19 cellular contexts compared by ENCODE assay signal in genomic region chr16:82452002-82452741, GRCh38.
DNase-seq lines count a peak whose midpoint lies in the region; ATAC-seq, FAIRE-seq and TF ChIP-seq lines count a peak whose summit lies in the region.
"Had no signal": no experiment of that assay in that cellular context is flagged by ENCODE, and none has a peak within 500 bp of the region (broad histone marks: within the 10 kb centered on the region; RNA-seq: fewer than 3 reads in every experiment).

No MANE protein-coding gene starts in this region.

- CTCF ChIA-PET in A549 (lab: Yijun Ruan, JAX): interaction anchor here (1.1 to 2.8 kb wide), 2 partner anchors 13 to 189 kb away, joined by 3 to 10 read pairs; no protein-coding TSS in a partner anchor
- CTCF ChIA-PET in naive thymus-derived CD4-positive, alpha-beta T cell (lab: Charles Lee): no interaction called here

- H2AFZ ChIP-seq in trophoblast cell (ENCODE audit: insufficient read depth, low read length, poor library complexity): no peak overlapping the region

- H3K4me1 ChIP-seq in A549 (no peaks in the 10 kb centered on the region), trophoblast cell (ENCODE audit: control insufficient read depth in 1 of 2, insufficient read depth in 2 of 2, low read length in 2 of 2) (no peaks in the 10 kb centered on the region), colonic mucosa (no peaks in the 10 kb centered on the region)
- peaks cover 0 to 24% of the 10 kb centered on the region in 2 donors for H3K4me1 ChIP-seq in naive thymus-derived CD4-positive, alpha-beta T cell (ENCODE audit: control insufficient read depth in 2 of 2, insufficient read depth in 2 of 2, low read length in 2 of 2)

- peaks cover 19 to 37% of the 10 kb centered on the region in 2 donors for H3K4me1 Mint-ChIP-seq in effector memory CD8-positive, alpha-beta T cell (ENCODE audit: low read depth in 2 of 2)
- peaks cover 0 to 2% (median 0%) of the 10 kb centered on the region in 7 donors for H3K4me1 Mint-ChIP-seq in naive thymus-derived CD4-positive, alpha-beta T cell
- H3K4me1 Mint-ChIP-seq: CD4-positive, CD25-positive, alpha-beta regulatory T cell had no signal

- no peak overlapping the region for H4K8ac ChIP-seq in trophoblast cell (ENCODE audit: low read depth, low read length)

- H3K27me3 Mint-ChIP-seq in effector memory CD8-positive, alpha-beta T cell: peaks cover 0 to 8% of the 10 kb centered on the region in 2 donors
- peaks cover 0 to 20% (median 4%) of the 10 kb centered on the region in 5 donors for H3K27me3 Mint-ChIP-seq in naive thymus-derived CD4-positive, alpha-beta T cell
- H3K27me3 Mint-ChIP-seq: CD4-positive, CD25-positive, alpha-beta regulatory T cell had no signal

- no peak for ATAC-seq in A549
- ATAC-seq in effector memory CD8-positive, alpha-beta T cell (replicated peaks): peak; percentile 83
- peak; percentile 57 for ATAC-seq in naive thymus-derived CD4-positive, alpha-beta T cell
- ATAC-seq in HG03442 (IDR thresholded peaks at IDR 0.05; ENCODE audit: unreplicated experiment): no peak

- H3K4me2 ChIP-seq in A549 (no peak overlapping the region), trophoblast cell (ENCODE audit: low read length) (no peak overlapping the region)
- H3K4me2 ChIP-seq: KMS-11, SK-N-SH had no signal

- DNase-seq in A549 (ENCODE audit: low read depth in 1 of 2, low spot score in 1 of 2) (no peak), Caki2 (ENCODE audit: low read depth) (peak; percentile 40), trophoblast cell (no peak), colonic mucosa (no peak)
- peak; percentile 16 to 30 (median 20) for DNase-seq in effector memory CD8-positive, alpha-beta T cell
- DNase-seq in naive thymus-derived CD4-positive, alpha-beta T cell: no peak
- no peak for DNase-seq in central memory CD4-positive, alpha-beta T cell
- DNase-seq: CD4-positive, CD25-positive, alpha-beta regulatory T cell; DMS79 treated with DMSO at 0.1 percent for 48 hours; NCI-H146; NCI-H2107; NCI-H2227 treated with DMSO at 0.1 percent for 48 hours; NCI-H524; SHP77; SK-N-SH had no signal

- no peak overlapping the region for H2BK5ac ChIP-seq in trophoblast cell (ENCODE audit: low read depth, low read length, poor library complexity)

- H3K14ac ChIP-seq in trophoblast cell (ENCODE audit: low read length): no peak overlapping the region

- in situ Hi-C loops in Caki2 (cut with HindIII; ENCODE audit: low pct_unique_long_range_greater_than_20kb, low sequenced_read_pairs): no loop called here

- TF ChIP-seq EP300 in A549 (IDR thresholded peaks at IDR 0.05): no peak

- H3K18ac ChIP-seq in trophoblast cell (ENCODE audit: low read length): no peak overlapping the region

- WGBS in A549 (ENCODE audit: missing lambda C conversion rate): 3% methylated on average over 11 of the region's 11 CpGs
- no CpG with 5 or more reads among the region's 11 CpGs for WGBS in trophoblast cell (ENCODE audit: extremely low coverage, insufficient coverage, insufficient read length)

- H3K23ac ChIP-seq in trophoblast cell (ENCODE audit: low read length): no peak overlapping the region

- POLR2A ChIA-PET in A549 (lab: Yijun Ruan, JAX): no interaction called here
- POLR2A ChIA-PET in naive thymus-derived CD4-positive, alpha-beta T cell (lab: Charles Lee): no interaction called here

- H3K9ac ChIP-seq in trophoblast cell (ENCODE audit: low read length): no peak overlapping the region
- no peak overlapping the region for H3K9ac ChIP-seq in colonic mucosa (ENCODE audit: low read depth in 2 of 2, low read length in 2 of 2)
- H3K9ac ChIP-seq: KMS-11, SK-N-SH had no signal

- TF ChIP-seq CTCF in A549 (IDR thresholded peaks at IDR 0.05) (no peak), colonic mucosa (IDR thresholded peaks at IDR 0.05) (no peak)

- peaks cover 3% of the 10 kb centered on the region for H3K36me3 Mint-ChIP-seq in effector memory CD8-positive, alpha-beta T cell (ENCODE audit: insufficient read depth)
- H3K36me3 Mint-ChIP-seq in naive thymus-derived CD4-positive, alpha-beta T cell: no peaks in the 10 kb centered on the region
- H3K36me3 Mint-ChIP-seq: CD4-positive, CD25-positive, alpha-beta regulatory T cell had no signal

- H3K9me3 ChIP-seq in A549 (no peaks in the 10 kb centered on the region), trophoblast cell (ENCODE audit: insufficient read depth, low read depth, low read length) (peaks cover 1% of the 10 kb centered on the region), colonic mucosa (no peaks in the 10 kb centered on the region)
- H3K9me3 ChIP-seq in naive thymus-derived CD4-positive, alpha-beta T cell (ENCODE audit: control insufficient read depth in 2 of 3, low read length in 3 of 3): no peaks in the 10 kb centered on the region
- H3K9me3 ChIP-seq: SK-N-SH had no signal

- no peak for FAIRE-seq in A549 (lab: Jason Lieb, UNC)
- FAIRE-seq: H1, RCC 7860 had no signal

- H3K27ac ChIP-seq in A549 (no peak overlapping the region), trophoblast cell (ENCODE audit: low read depth, low read length) (no peak overlapping the region), colonic mucosa (no peak overlapping the region)
- H3K27ac ChIP-seq in naive thymus-derived CD4-positive, alpha-beta T cell (ENCODE audit: low read depth, low read length): no peak overlapping the region
- H3K27ac ChIP-seq: KMS-11 had no signal

- H3K27ac Mint-ChIP-seq in effector memory CD8-positive, alpha-beta T cell: peak overlapping the region; percentile 51 to 67
- no peak overlapping the region for H3K27ac Mint-ChIP-seq in naive thymus-derived CD4-positive, alpha-beta T cell
- H3K27ac Mint-ChIP-seq: CD4-positive, CD25-positive, alpha-beta regulatory T cell had no signal

- no peak overlapping the region for H2BK120ac ChIP-seq in trophoblast cell (ENCODE audit: insufficient read depth, low read length, poor library complexity)

- no peaks in the 10 kb centered on the region for H3K36me3 ChIP-seq in naive thymus-derived CD4-positive, alpha-beta T cell (ENCODE audit: control insufficient read depth in 2 of 3, insufficient read depth in 3 of 3, low read length in 3 of 3)
- no peaks in the 10 kb centered on the region for H3K36me3 ChIP-seq in trophoblast cell (ENCODE audit: control insufficient read depth in 1 of 2, insufficient read depth in 2 of 2, low read length in 2 of 2)
- H3K36me3 ChIP-seq in colonic mucosa: no peaks in the 10 kb centered on the region

- H2AK5ac ChIP-seq in trophoblast cell (ENCODE audit: low read length): no peak overlapping the region

- no peak overlapping the region for H4K12ac ChIP-seq in trophoblast cell (ENCODE audit: low read depth, low read length)

- no peak overlapping the region for H4K91ac ChIP-seq in trophoblast cell (ENCODE audit: low read depth, low read length)

- intact Hi-C loops in naive thymus-derived CD4-positive, alpha-beta T cell (cut with micrococcal nuclease): no loop called here
- intact Hi-C loops in colonic mucosa (cut with DNase I): loop anchor here (10.0 kb wide), 1 partner anchor 187 kb away; no protein-coding TSS in a partner anchor

- TF ChIP-seq RAD21 in A549 (conservative IDR thresholded peaks at IDR 0.05 in 1 of 2, IDR thresholded peaks at IDR 0.05 in 1 of 2): no peak

- H3K4me3 Mint-ChIP-seq in effector memory CD8-positive, alpha-beta T cell: peak overlapping the region; percentile 54 to 73
- H3K4me3 Mint-ChIP-seq in naive thymus-derived CD4-positive, alpha-beta T cell: no peak overlapping the region
- H3K4me3 Mint-ChIP-seq: CD4-positive, CD25-positive, alpha-beta regulatory T cell had no signal

- H2BK12ac ChIP-seq in trophoblast cell (ENCODE audit: low read length): no peak overlapping the region

- no peaks in the 10 kb centered on the region for H3K27me3 ChIP-seq in naive thymus-derived CD4-positive, alpha-beta T cell (ENCODE audit: control insufficient read depth in 2 of 2, insufficient read depth in 2 of 2, low read length in 2 of 2)
- H3K27me3 ChIP-seq in trophoblast cell (ENCODE audit: insufficient read depth, low read length) (no peaks in the 10 kb centered on the region), colonic mucosa (no peaks in the 10 kb centered on the region)

- no peak overlapping the region for H3K4ac ChIP-seq in trophoblast cell (ENCODE audit: low read depth, low read length)

- H3K79me2 ChIP-seq in trophoblast cell (ENCODE audit: control insufficient read depth, insufficient read depth, low read length, poor library complexity): no peaks in the 10 kb centered on the region

- no peak for TF ChIP-seq POLR2A in A549 (IDR thresholded peaks at IDR 0.05; ENCODE audit: low read length)

- peaks cover 0 to 2% of the 10 kb centered on the region in 2 donors for H3K9me3 Mint-ChIP-seq in effector memory CD8-positive, alpha-beta T cell
- peaks cover 0 to 9% (median 4%) of the 10 kb centered on the region in 11 donors for H3K9me3 Mint-ChIP-seq in naive thymus-derived CD4-positive, alpha-beta T cell

- H3K79me1 ChIP-seq in trophoblast cell (ENCODE audit: low read length): no peaks in the 10 kb centered on the region

- H3K4me3 ChIP-seq in A549 (no peak overlapping the region), trophoblast cell (ENCODE audit: low read depth, low read length) (no peak overlapping the region), colonic mucosa (no peak overlapping the region)
- H3K4me3 ChIP-seq in naive thymus-derived CD4-positive, alpha-beta T cell (ENCODE audit: low read length): no peak overlapping the region

TF ChIP-seq in A549, 52 proteins besides CTCF, POLR2A, EP300 and RAD21:
- TF ChIP-seq RFX5 (IDR thresholded peaks at IDR 0.05) (no peak), MAFK (IDR thresholded peaks at IDR 0.05; ENCODE audit: partially characterized antibody) (peak; percentile 17)
TF ChIP-seq in A549: peak in this region for 1.

Comparison
In these comparisons a context has a peak if more than half of its experiments do, and no peak if none do; other contexts are left out.
1. ATAC-seq: peak in effector memory CD8-positive, alpha-beta T cell (single experiment) and naive thymus-derived CD4-positive, alpha-beta T cell (single experiment); none in A549 (0 of 2) and HG03442 (single experiment).
2. DNase-seq: peak in Caki2 (single experiment) and effector memory CD8-positive, alpha-beta T cell (3 of 3); none in A549 (0 of 2), naive thymus-derived CD4-positive, alpha-beta T cell (0 of 9), trophoblast cell (0 of 2), colonic mucosa (single experiment) and central memory CD4-positive, alpha-beta T cell (single experiment).
3. H3K27ac Mint-ChIP-seq: peak in effector memory CD8-positive, alpha-beta T cell (2 of 2); none in naive thymus-derived CD4-positive, alpha-beta T cell (0 of 9).
4. H3K4me3 Mint-ChIP-seq: peak in effector memory CD8-positive, alpha-beta T cell (2 of 2); none in naive thymus-derived CD4-positive, alpha-beta T cell (0 of 10).